In genomic region chr4:164933244-164933643, GRCh38 we compare ENCODE assay signal across 1 cellular context.
TF ChIP-seq lines count a peak whose summit lies in the region.

No MANE protein-coding gene starts in this region.

TF ChIP-seq in GM23338, 12 proteins besides CTCF, POLR2A, EP300 and RAD21 (continued from another document):
- TF ChIP-seq EZH2 (IDR thresholded peaks at IDR 0.05; ENCODE audit: low read depth, unreplicated experiment): no peak
- TF ChIP-seq ZNF114 (CRISPR knock-in tag; IDR thresholded peaks at IDR 0.05): no peak
- no peak for TF ChIP-seq ZNF331 (CRISPR knock-in tag; IDR thresholded peaks at IDR 0.05; ENCODE audit: low read depth)
- TF ChIP-seq EZH2phosphoT487 (IDR thresholded peaks at IDR 0.05; ENCODE audit: unreplicated experiment): no peak
- no peak for TF ChIP-seq POLR2AphosphoS5 (IDR thresholded peaks at IDR 0.05; ENCODE audit: low read depth)
- TF ChIP-seq, protein P1, sequence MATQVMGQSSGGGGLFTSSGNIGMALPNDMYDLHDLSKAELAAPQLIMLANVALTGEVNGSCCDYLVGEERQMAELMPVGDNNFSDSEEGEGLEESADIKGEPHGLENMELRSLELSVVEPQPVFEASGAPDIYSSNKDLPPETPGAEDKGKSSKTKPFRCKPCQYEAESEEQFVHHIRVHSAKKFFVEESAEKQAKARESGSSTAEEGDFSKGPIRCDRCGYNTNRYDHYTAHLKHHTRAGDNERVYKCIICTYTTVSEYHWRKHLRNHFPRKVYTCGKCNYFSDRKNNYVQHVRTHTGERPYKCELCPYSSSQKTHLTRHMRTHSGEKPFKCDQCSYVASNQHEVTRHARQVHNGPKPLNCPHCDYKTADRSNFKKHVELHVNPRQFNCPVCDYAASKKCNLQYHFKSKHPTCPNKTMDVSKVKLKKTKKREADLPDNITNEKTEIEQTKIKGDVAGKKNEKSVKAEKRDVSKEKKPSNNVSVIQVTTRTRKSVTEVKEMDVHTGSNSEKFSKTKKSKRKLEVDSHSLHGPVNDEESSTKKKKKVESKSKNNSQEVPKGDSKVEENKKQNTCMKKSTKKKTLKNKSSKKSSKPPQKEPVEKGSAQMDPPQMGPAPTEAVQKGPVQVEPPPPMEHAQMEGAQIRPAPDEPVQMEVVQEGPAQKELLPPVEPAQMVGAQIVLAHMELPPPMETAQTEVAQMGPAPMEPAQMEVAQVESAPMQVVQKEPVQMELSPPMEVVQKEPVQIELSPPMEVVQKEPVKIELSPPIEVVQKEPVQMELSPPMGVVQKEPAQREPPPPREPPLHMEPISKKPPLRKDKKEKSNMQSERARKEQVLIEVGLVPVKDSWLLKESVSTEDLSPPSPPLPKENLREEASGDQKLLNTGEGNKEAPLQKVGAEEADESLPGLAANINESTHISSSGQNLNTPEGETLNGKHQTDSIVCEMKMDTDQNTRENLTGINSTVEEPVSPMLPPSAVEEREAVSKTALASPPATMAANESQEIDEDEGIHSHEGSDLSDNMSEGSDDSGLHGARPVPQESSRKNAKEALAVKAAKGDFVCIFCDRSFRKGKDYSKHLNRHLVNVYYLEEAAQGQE (IDR thresholded peaks at IDR 0.05; ENCODE audit: unreplicated experiment): no peak
